In the genomic region with DNA sequence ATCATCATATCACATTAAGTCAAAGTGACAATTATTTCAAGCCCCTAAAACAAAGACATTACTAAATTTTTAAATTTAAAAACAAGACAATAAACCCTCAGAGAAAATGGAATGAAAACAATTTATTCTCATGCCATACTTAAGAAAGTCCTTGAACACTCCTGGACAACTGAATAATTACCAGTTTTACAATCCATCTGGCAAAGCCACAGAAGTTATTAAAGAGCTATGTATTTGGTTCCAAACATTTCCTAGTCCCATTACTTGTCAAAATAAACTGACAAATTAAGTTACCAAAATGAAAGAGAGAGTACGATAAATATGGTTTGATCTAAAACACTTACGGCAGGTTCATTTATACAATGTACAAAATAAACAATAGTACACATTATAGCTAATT, we compare ENCODE assay signal across 21 cellular contexts.
"Had no signal": no experiment of that assay in that cellular context is flagged by ENCODE, and none has a peak within 500 bp of the region (broad histone marks: within the 10 kb centered on the region; RNA-seq: fewer than 3 reads in every experiment).

No MANE protein-coding gene starts in this region.

- H3K27me3 Mint-ChIP-seq: dendritic cell treated with granulocyte-macrophage colony-stimulating factor and Interleukin-4, amounts not matched to agents 40 ng/mL and 50 ng/mL, for 4 days; effector memory CD8-positive, alpha-beta T cell; naive thymus-derived CD4-positive, alpha-beta T cell had no signal

- H3K27ac ChIP-seq: esophagus squamous epithelium, parathyroid adenoma, psoas muscle, right lobe of liver, thyroid gland had no signal

- DNase-seq: effector memory CD8-positive, alpha-beta T cell; esophagus squamous epithelium; foreskin melanocyte; head of caudate nucleus; hippocampal formation; mammary epithelial cell; naive thymus-derived CD4-positive, alpha-beta T cell; nephron progenitor cell; psoas muscle; retina; right lobe of liver; stimulated activated CD4-positive, alpha-beta T cell treated with anti-CD3 and anti-CD28 coated beads, Interleukin-15, amount 100 ng/mL, for 24 hours; stimulated activated CD4-positive, alpha-beta T cell treated with anti-CD3 and anti-CD28 coated beads, Interleukin-1b, Interleukin-23, amount 100 ng/mL, for 48 hours; stimulated activated CD4-positive, alpha-beta T cell treated with anti-CD3 and anti-CD28 coated beads, Interleukin-4, amount 100 ng/mL, for 4 hours; stimulated activated naive CD4-positive, alpha-beta T cell; thyroid gland; upper lobe of left lung; uterus had no signal

- H3K4me1 ChIP-seq: right lobe of liver had no signal

- H3K4me3 ChIP-seq: esophagus squamous epithelium, psoas muscle, right lobe of liver, thyroid gland, upper lobe of left lung, uterus had no signal

- ATAC-seq: effector memory CD8-positive, alpha-beta T cell; naive thymus-derived CD4-positive, alpha-beta T cell; psoas muscle; right lobe of liver had no signal

- FAIRE-seq: colon had no signal

- H3K27me3 ChIP-seq: esophagus squamous epithelium, right lobe of liver, thyroid gland, upper lobe of left lung, uterus had no signal

- H3K9me3 ChIP-seq: esophagus squamous epithelium, psoas muscle, right lobe of liver, thyroid gland, upper lobe of left lung, uterus had no signal

- H3K4me3 Mint-ChIP-seq: dendritic cell treated with granulocyte-macrophage colony-stimulating factor and Interleukin-4, amounts not matched to agents 40 ng/mL and 50 ng/mL, for 4 days; effector memory CD8-positive, alpha-beta T cell; naive thymus-derived CD4-positive, alpha-beta T cell; nephron progenitor cell had no signal

- H3K27ac Mint-ChIP-seq: dendritic cell treated with granulocyte-macrophage colony-stimulating factor and Interleukin-4, amounts not matched to agents 40 ng/mL and 50 ng/mL, for 4 days; effector memory CD8-positive, alpha-beta T cell; naive thymus-derived CD4-positive, alpha-beta T cell had no signal

- H3K36me3 ChIP-seq: thyroid gland, upper lobe of left lung, uterus had no signal

- H3K4me1 Mint-ChIP-seq: naive thymus-derived CD4-positive, alpha-beta T cell; nephron progenitor cell had no signal
